Comparison of ENCODE assay signal across 15 cellular contexts in genomic region chr1:99852648-99853047, GRCh38. TPM values are rescaled to one million over a fixed set of nuclear protein-coding genes. Genes with fewer than 3 reads are reported as not detected.
DNase-seq lines count a peak whose midpoint lies in the region; ATAC-seq and TF ChIP-seq lines count a peak whose summit lies in the region.
"Had no signal": no experiment of that assay in that cellular context is flagged by ENCODE, and none has a peak within 500 bp of the region (broad histone marks: within the 10 kb centered on the region; RNA-seq: fewer than 3 reads in every experiment).

No MANE protein-coding gene starts in this region.

- TF ChIP-seq CTCF in natural killer cell (IDR thresholded peaks at IDR 0.05) (no peak), fibroblast of mammary gland (conservative IDR thresholded peaks at IDR 0.05; ENCODE audit: control insufficient read depth, insufficient read depth, low read depth, low read length) (no peak), nephron (IDR thresholded peaks at IDR 0.05; ENCODE audit: unreplicated experiment in 3 of 3) (no peak)

- POLR2A ChIA-PET in HEK293T (lab: Yijun Ruan, JAX) = interaction anchor here (0.6 kb wide), 1 partner anchor 79 kb away, joined by 3 read pairs; no protein-coding TSS in a partner anchor
- POLR2A ChIA-PET in activated CD4-positive, alpha-beta T cell treated with anti-CD3 and anti-CD28 coated beads for 36 hours (lab: Charles Lee) = no interaction called here
- POLR2A ChIA-PET in naive thymus-derived CD8-positive, alpha-beta T cell (lab: Charles Lee) = no interaction called here

- H3K27me3 Mint-ChIP-seq in natural killer cell (ENCODE audit: low read depth in 2 of 2) = no peaks in the 10 kb centered on the region
- H3K27me3 Mint-ChIP-seq in natural killer cell treated with Interleukin-12 subunit alpha and Interleukin-12 subunit beta and Interleukin-15 and Interleukin-18, amount 100 ng/mL, for 72 hours = no peaks in the 10 kb centered on the region
- no peaks in the 10 kb centered on the region for H3K27me3 Mint-ChIP-seq in nephron (ENCODE audit: low read depth)
- H3K27me3 Mint-ChIP-seq in activated CD4-positive, alpha-beta T cell treated with anti-CD3 and anti-CD28 coated beads for 36 hours = no peaks in the 10 kb centered on the region
- no peaks in the 10 kb centered on the region for H3K27me3 Mint-ChIP-seq in naive thymus-derived CD8-positive, alpha-beta T cell
- H3K27me3 Mint-ChIP-seq: dendritic cell treated with granulocyte-macrophage colony-stimulating factor and Interleukin-4, amounts not matched to agents 40 ng/mL and 50 ng/mL, for 4 days; IgD-negative memory B cell had no signal

- no peak overlapping the region for H3K4me3 ChIP-seq in fibroblast of mammary gland (ENCODE audit: control insufficient read depth, low read depth, low read length)

- intact Hi-C loops in natural killer cell (cut with micrococcal nuclease) = loop anchor here (5.0 kb wide), 1 partner anchor 280 kb away; the partner anchor contains the start of genes SASS6 and TRMT13
- intact Hi-C loops in activated CD4-positive, alpha-beta T cell treated with anti-CD3 and anti-CD28 coated beads for 36 hours (cut with DNase I, micrococcal nuclease) = loop anchor here (5.0 kb wide), 2 partner anchors 280 to 415 kb away; partner anchors contain the start of genes RTCA (in 1 of the 2), SASS6 (in 1 of the 2) and TRMT13 (in 1 of the 2)

- no peak for ATAC-seq in natural killer cell
- ATAC-seq in natural killer cell treated with Interleukin-12 subunit alpha and Interleukin-12 subunit beta and Interleukin-15 and Interleukin-18, amount 100 ng/mL, for 72 hours = no peak
- no peak for ATAC-seq in activated CD4-positive, alpha-beta T cell treated with anti-CD3 and anti-CD28 coated beads for 36 hours
- ATAC-seq in naive thymus-derived CD8-positive, alpha-beta T cell = no peak
- ATAC-seq: GM23338 had no signal

- H3K4me3 Mint-ChIP-seq in natural killer cell = peak overlapping the region; percentile 26
- no peak overlapping the region for H3K4me3 Mint-ChIP-seq in natural killer cell treated with Interleukin-12 subunit alpha and Interleukin-12 subunit beta and Interleukin-15 and Interleukin-18, amount 100 ng/mL, for 72 hours
- peak overlapping the region; percentile 90 to 94 (median 92) for H3K4me3 Mint-ChIP-seq in nephron
- no peak overlapping the region for H3K4me3 Mint-ChIP-seq in activated CD4-positive, alpha-beta T cell treated with anti-CD3 and anti-CD28 coated beads for 36 hours
- no peak overlapping the region for H3K4me3 Mint-ChIP-seq in naive thymus-derived CD8-positive, alpha-beta T cell
- H3K4me3 Mint-ChIP-seq: dendritic cell treated with granulocyte-macrophage colony-stimulating factor and Interleukin-4, amounts not matched to agents 40 ng/mL and 50 ng/mL, for 4 days had no signal

- H3K27ac Mint-ChIP-seq in natural killer cell (peak overlapping the region in 1 of 2 donors; percentile 86), nephron (peak overlapping the region in 2 of 3 experiments; percentile 16 to 80)
- H3K27ac Mint-ChIP-seq in natural killer cell treated with Interleukin-12 subunit alpha and Interleukin-12 subunit beta and Interleukin-15 and Interleukin-18, amount 100 ng/mL, for 72 hours = no peak overlapping the region
- no peak overlapping the region for H3K27ac Mint-ChIP-seq in activated CD4-positive, alpha-beta T cell treated with anti-CD3 and anti-CD28 coated beads for 36 hours
- peak overlapping the region in 4 of 10 donors; percentile 14 to 65 (median 40) for H3K27ac Mint-ChIP-seq in naive thymus-derived CD8-positive, alpha-beta T cell
- H3K27ac Mint-ChIP-seq: dendritic cell treated with granulocyte-macrophage colony-stimulating factor and Interleukin-4, amounts not matched to agents 40 ng/mL and 50 ng/mL, for 4 days; IgD-negative memory B cell had no signal

- H3K4me1 Mint-ChIP-seq in natural killer cell = peaks cover 27 to 28% of the 10 kb centered on the region in 2 donors
- H3K4me1 Mint-ChIP-seq in natural killer cell treated with Interleukin-12 subunit alpha and Interleukin-12 subunit beta and Interleukin-15 and Interleukin-18, amount 100 ng/mL, for 72 hours (ENCODE audit: low read depth in 2 of 2) = peaks cover 10 to 33% of the 10 kb centered on the region in 2 donors
- H3K4me1 Mint-ChIP-seq in nephron = peaks cover 29% of the 10 kb centered on the region
- peaks cover 29% of the 10 kb centered on the region for H3K4me1 Mint-ChIP-seq in activated CD4-positive, alpha-beta T cell treated with anti-CD3 and anti-CD28 coated beads for 36 hours
- H3K4me1 Mint-ChIP-seq in naive thymus-derived CD8-positive, alpha-beta T cell = peaks cover 23 to 40% (median 30%) of the 10 kb centered on the region in 4 donors

- H3K36me3 Mint-ChIP-seq in natural killer cell = no peaks in the 10 kb centered on the region
- H3K36me3 Mint-ChIP-seq in natural killer cell treated with Interleukin-12 subunit alpha and Interleukin-12 subunit beta and Interleukin-15 and Interleukin-18, amount 100 ng/mL, for 72 hours = peaks cover 6% of the 10 kb centered on the region
- H3K36me3 Mint-ChIP-seq in nephron (ENCODE audit: low read depth) = peaks cover 31% of the 10 kb centered on the region
- peaks cover 26% of the 10 kb centered on the region for H3K36me3 Mint-ChIP-seq in activated CD4-positive, alpha-beta T cell treated with anti-CD3 and anti-CD28 coated beads for 36 hours (ENCODE audit: low read depth)
- H3K36me3 Mint-ChIP-seq in naive thymus-derived CD8-positive, alpha-beta T cell = peaks cover 3 to 37% (median 29%) of the 10 kb centered on the region in 3 donors

- H3K9me3 Mint-ChIP-seq in natural killer cell (no peaks in the 10 kb centered on the region), nephron (no peaks in the 10 kb centered on the region)
- H3K9me3 Mint-ChIP-seq in natural killer cell treated with Interleukin-12 subunit alpha and Interleukin-12 subunit beta and Interleukin-15 and Interleukin-18, amount 100 ng/mL, for 72 hours = no peaks in the 10 kb centered on the region
- H3K9me3 Mint-ChIP-seq in activated CD4-positive, alpha-beta T cell treated with anti-CD3 and anti-CD28 coated beads for 36 hours (ENCODE audit: low read depth) = no peaks in the 10 kb centered on the region
- H3K9me3 Mint-ChIP-seq in naive thymus-derived CD8-positive, alpha-beta T cell = peaks cover 0 to 3% (median 0%) of the 10 kb centered on the region in 9 donors
- H3K9me3 Mint-ChIP-seq: dendritic cell treated with granulocyte-macrophage colony-stimulating factor and Interleukin-4, amounts not matched to agents 40 ng/mL and 50 ng/mL, for 4 days; IgD-negative memory B cell had no signal

- DNase-seq in natural killer cell = no peak
- no peak for DNase-seq in natural killer cell treated with Interleukin-12 subunit alpha and Interleukin-12 subunit beta and Interleukin-15 and Interleukin-18, amount 100 ng/mL, for 72 hours (ENCODE audit: low spot score)
- DNase-seq in fibroblast of mammary gland (ENCODE audit: low read depth) = peak; percentile 52
- DNase-seq in NCI-H2029 (lab: John Stamatoyannopoulos, UW) = no peak
- DNase-seq in HEK293T (ENCODE audit: extremely low spot score) = no peak
- no peak for DNase-seq in activated CD4-positive, alpha-beta T cell treated with anti-CD3 and anti-CD28 coated beads for 36 hours
- no peak for DNase-seq in naive thymus-derived CD8-positive, alpha-beta T cell
- DNase-seq: activated CD4-positive, alpha-beta T cell treated with anti-CD3 and anti-CD28 coated beads for 1 hour; C1 segment of cervical spinal cord; kidney glomerular epithelial cell; NCI-H146 had no signal

- CTCF ChIA-PET in HEK293T (lab: Yijun Ruan, JAX) = no interaction called here
- CTCF ChIA-PET in activated CD4-positive, alpha-beta T cell treated with anti-CD3 and anti-CD28 coated beads for 36 hours (lab: Charles Lee) = interaction anchor here (0.6 to 1.1 kb wide), 2 partner anchors 9 to 14 kb away, joined by 4 to 5 read pairs; no protein-coding TSS in a partner anchor

TF ChIP-seq in HEK293T, 16 proteins besides CTCF, POLR2A, EP300 and RAD21:
- TF ChIP-seq SP1 (IDR thresholded peaks at IDR 0.05) (no peak), ZNF384 (IDR thresholded peaks at IDR 0.05) (no peak), NFRKB (IDR thresholded peaks at IDR 0.05) (no peak)

RNA-seq across cellular contexts. Expression of gene AGL, which starts 2.5 kb away (rescaled TPM):
- total RNA-seq in natural killer cell = 10 to 100 TPM; 13.5 to 19.4 (median 15.3) TPM
- total RNA-seq in natural killer cell treated with Interleukin-12 subunit alpha and Interleukin-12 subunit beta and Interleukin-15 and Interleukin-18, amount 100 ng/mL, for 72 hours = 10 to 100 TPM; 10.3 to 13.7 TPM
- total RNA-seq in activated CD4-positive, alpha-beta T cell treated with anti-CD3 and anti-CD28 coated beads for 36 hours = 10 to 100 TPM; 14.6 to 18.3 TPM
- total RNA-seq in naive thymus-derived CD8-positive, alpha-beta T cell = 10 to 100 TPM; 18.2 to 20.0 TPM
- 10 to 100 TPM in 2 of 3 donors, 1 to 10 TPM in 1; 9.8 to 11.8 (median 11.6) TPM for polyA plus RNA-seq in naive thymus-derived CD8-positive, alpha-beta T cell

Comparison
In these comparisons a context has a peak if more than half of its experiments do, and no peak if none do; other contexts are left out.
1. H3K4me3 Mint-ChIP-seq: peak in natural killer cell (single experiment) and nephron (3 of 3); none in natural killer cell treated with Interleukin-12 subunit alpha and Interleukin-12 subunit beta and Interleukin-15 and Interleukin-18, amount 100 ng/mL, for 72 hours (single experiment), activated CD4-positive, alpha-beta T cell treated with anti-CD3 and anti-CD28 coated beads for 36 hours (single experiment) and naive thymus-derived CD8-positive, alpha-beta T cell (0 of 10).
2. H3K27ac Mint-ChIP-seq: peak in nephron (2 of 3); none in natural killer cell treated with Interleukin-12 subunit alpha and Interleukin-12 subunit beta and Interleukin-15 and Interleukin-18, amount 100 ng/mL, for 72 hours (0 of 2) and activated CD4-positive, alpha-beta T cell treated with anti-CD3 and anti-CD28 coated beads for 36 hours (single experiment).